In the genomic region with DNA sequence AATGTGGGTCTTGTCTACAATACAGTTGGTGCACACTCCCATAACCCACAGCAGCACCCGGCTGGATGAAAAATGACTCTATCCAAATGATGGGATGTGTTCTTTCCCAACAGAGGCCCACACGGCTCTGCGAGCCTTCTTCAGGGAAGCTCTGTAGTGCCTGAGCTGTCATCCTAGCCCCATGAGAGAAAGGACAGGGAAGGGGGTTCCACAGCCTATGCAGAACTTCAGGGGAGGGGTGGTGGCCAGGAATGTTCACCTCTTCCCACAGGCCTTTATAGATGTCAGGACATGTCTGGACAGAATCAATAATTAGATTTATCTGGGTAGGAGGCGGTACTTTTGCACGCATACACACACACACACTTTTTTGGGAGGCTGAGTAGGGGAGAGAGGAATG, we compare ENCODE assay signal across 23 cellular contexts.
A peak's percentile ranks its signal among the peaks of the same experiment; 100 is the strongest.
DNase-seq lines count a peak whose midpoint lies in the region; ATAC-seq and TF ChIP-seq lines count a peak whose summit lies in the region.
"Had no signal": no experiment of that assay in that cellular context is flagged by ENCODE, and none has a peak within 500 bp of the region (broad histone marks: within the 10 kb centered on the region; RNA-seq: fewer than 3 reads in every experiment).

No MANE protein-coding gene starts in this region.

- H3K27me3 ChIP-seq in RWPE2 (ENCODE audit: insufficient read depth, poor library complexity, severe bottlenecking) (no peaks in the 10 kb centered on the region), lower lobe of right lung (ENCODE audit: low read depth) (no peaks in the 10 kb centered on the region), tibial artery (no peaks in the 10 kb centered on the region)
- H3K27me3 ChIP-seq: BE2C, body of pancreas, left lung, neutrophil, right atrium auricular region, SJCRH30, tibial nerve had no signal

- intact Hi-C loops in lower lobe of right lung (cut with DNase I) (no loop called here), tibial artery (cut with DNase I; ENCODE audit: low total_unique reads) (no loop called here)

- no peak for DNase-seq in RWPE2 (ENCODE audit: low spot score)
- no peak for DNase-seq in chondrocyte (ENCODE audit: low spot score)
- no peak for DNase-seq in lower lobe of right lung
- no peak for DNase-seq in tibial artery
- no peak for DNase-seq in hippocampal formation (lab: John Stamatoyannopoulos, UW)
- no peak for DNase-seq in progenitor cell of endocrine pancreas (ENCODE audit: low spot score, unreplicated experiment)
- DNase-seq in GM10266 (ENCODE audit: extremely low spot score) = no peak
- DNase-seq: activated CD4-positive, CD25-positive, alpha-beta regulatory T cell; activated CD8-positive, alpha-beta T cell treated with anti-CD3 and anti-CD28 coated beads, Interleukin-2, amount 10 ng/mL, durations not matched to agents 7 days and 5 days; activated T-cell treated with anti-CD3 and anti-CD28 coated beads, Interleukin-2, amount 50 U/mL, for 48 hours; BE2C; body of pancreas; Caco-2; H7; left lung; NCI-H1417; NCI-H526 treated with DMSO at 0.1 percent for 48 hours had no signal

- ATAC-seq in RWPE2 (ENCODE audit: low read depth) = no peak
- no peak for ATAC-seq in lower lobe of right lung
- ATAC-seq: activated CD8-positive, alpha-beta T cell treated with anti-CD3 and anti-CD28 coated beads, Interleukin-2, amount 10 ng/mL, durations not matched to agents 7 days and 5 days; body of pancreas; stimulated activated memory B cell treated with anti-CD40 and anti-IgM and Interleukin-4, amounts not matched to agents 10 μg/mL and 1 μg/mL and 100 μg/mL, for 72 hours had no signal

- H3K36me3 Mint-ChIP-seq in chondrocyte (ENCODE audit: low read depth) = no peaks in the 10 kb centered on the region
- H3K36me3 Mint-ChIP-seq in progenitor cell of endocrine pancreas (ENCODE audit: insufficient read depth) = no peaks in the 10 kb centered on the region
- H3K36me3 Mint-ChIP-seq: activated naive CD4-positive, alpha-beta T cell treated with anti-CD3 and anti-CD28 coated beads, Interleukin-2, amount 50 U/mL, for 24 hours; stimulated activated memory B cell treated with anti-CD40 and anti-IgM and Interleukin-4, amounts not matched to agents 10 μg/mL and 1 μg/mL and 100 μg/mL, for 72 hours had no signal

- peak overlapping the region; percentile 92 for H3K27ac Mint-ChIP-seq in chondrocyte (ENCODE audit: unreplicated experiment)
- no peak overlapping the region for H3K27ac Mint-ChIP-seq in progenitor cell of endocrine pancreas
- H3K27ac Mint-ChIP-seq: activated CD8-positive, alpha-beta T cell treated with anti-CD3 and anti-CD28 coated beads, Interleukin-2, amount 10 ng/mL, durations not matched to agents 7 days and 5 days; activated naive CD4-positive, alpha-beta T cell treated with anti-CD3 and anti-CD28 coated beads, Interleukin-2, amount 50 U/mL, for 24 hours; stimulated activated memory B cell treated with anti-CD40 and anti-IgM and Interleukin-4, amounts not matched to agents 10 μg/mL and 1 μg/mL and 100 μg/mL, for 72 hours had no signal

- peak overlapping the region; percentile 100 for H3K27ac ChIP-seq in RWPE2 (ENCODE audit: poor library complexity, severe bottlenecking)
- peak overlapping the region; percentile 20 for H3K27ac ChIP-seq in lower lobe of right lung
- peak overlapping the region; percentile 82 to 87 for H3K27ac ChIP-seq in tibial artery
- H3K27ac ChIP-seq: left lung, neutrophil, tibial nerve had no signal

- no peaks in the 10 kb centered on the region for H3K27me3 Mint-ChIP-seq in chondrocyte (ENCODE audit: low read depth)
- H3K27me3 Mint-ChIP-seq in progenitor cell of endocrine pancreas = peaks cover 5% of the 10 kb centered on the region
- H3K27me3 Mint-ChIP-seq: activated naive CD4-positive, alpha-beta T cell treated with anti-CD3 and anti-CD28 coated beads, Interleukin-2, amount 50 U/mL, for 24 hours; stimulated activated memory B cell treated with anti-CD40 and anti-IgM and Interleukin-4, amounts not matched to agents 10 μg/mL and 1 μg/mL and 100 μg/mL, for 72 hours had no signal

- TF ChIP-seq CTCF in RWPE2 (IDR thresholded peaks at IDR 0.05; ENCODE audit: poor library complexity, severe bottlenecking) (no peak), chondrocyte (IDR thresholded peaks at IDR 0.05) (no peak), lower lobe of right lung (IDR thresholded peaks at IDR 0.05) (no peak), tibial artery (IDR thresholded peaks at IDR 0.05) (no peak), progenitor cell of endocrine pancreas (IDR thresholded peaks at IDR 0.05; ENCODE audit: unreplicated experiment) (no peak), GM10266 (IDR thresholded peaks at IDR 0.05; ENCODE audit: control insufficient read depth, insufficient read depth, low read depth, missing control alignments) (no peak)

- peaks cover 1% of the 10 kb centered on the region for H3K9me3 Mint-ChIP-seq in chondrocyte (ENCODE audit: low read depth)
- peaks cover 3% of the 10 kb centered on the region for H3K9me3 Mint-ChIP-seq in progenitor cell of endocrine pancreas (ENCODE audit: low read depth)
- H3K9me3 Mint-ChIP-seq: activated naive CD4-positive, alpha-beta T cell treated with anti-CD3 and anti-CD28 coated beads, Interleukin-2, amount 50 U/mL, for 24 hours; stimulated activated memory B cell treated with anti-CD40 and anti-IgM and Interleukin-4, amounts not matched to agents 10 μg/mL and 1 μg/mL and 100 μg/mL, for 72 hours had no signal

- H3K4me1 Mint-ChIP-seq in chondrocyte (ENCODE audit: low read depth) = peaks cover 78% of the 10 kb centered on the region
- H3K4me1 Mint-ChIP-seq in progenitor cell of endocrine pancreas (ENCODE audit: low read depth) = peaks cover 15% of the 10 kb centered on the region
- H3K4me1 Mint-ChIP-seq: activated naive CD4-positive, alpha-beta T cell treated with anti-CD3 and anti-CD28 coated beads, Interleukin-2, amount 50 U/mL, for 24 hours; stimulated activated memory B cell treated with anti-CD40 and anti-IgM and Interleukin-4, amounts not matched to agents 10 μg/mL and 1 μg/mL and 100 μg/mL, for 72 hours had no signal

- H3K4me3 Mint-ChIP-seq in chondrocyte (ENCODE audit: unreplicated experiment) (no peak overlapping the region), progenitor cell of endocrine pancreas (ENCODE audit: low read depth) (no peak overlapping the region)
- H3K4me3 Mint-ChIP-seq: activated CD8-positive, alpha-beta T cell treated with anti-CD3 and anti-CD28 coated beads, Interleukin-2, amount 10 ng/mL, durations not matched to agents 7 days and 5 days; activated naive CD4-positive, alpha-beta T cell treated with anti-CD3 and anti-CD28 coated beads, Interleukin-2, amount 50 U/mL, for 24 hours; stimulated activated memory B cell treated with anti-CD40 and anti-IgM and Interleukin-4, amounts not matched to agents 10 μg/mL and 1 μg/mL and 100 μg/mL, for 72 hours had no signal

- H3K4me1 ChIP-seq in RWPE2 (ENCODE audit: insufficient read depth, poor library complexity, severe bottlenecking) (peaks cover 62% of the 10 kb centered on the region), lower lobe of right lung (peaks cover 16% of the 10 kb centered on the region), tibial artery (peaks cover 0 to 60% (median 49%) of the 10 kb centered on the region in 4 donors)
- H3K4me1 ChIP-seq: BE2C had no signal

- H3K9me3 ChIP-seq in RWPE2 (ENCODE audit: severe bottlenecking) = no peaks in the 10 kb centered on the region
- H3K9me3 ChIP-seq in lower lobe of right lung = no peaks in the 10 kb centered on the region
- no peaks in the 10 kb centered on the region for H3K9me3 ChIP-seq in tibial artery
- H3K9me3 ChIP-seq: BE2C, body of pancreas, Caco-2, left lung, neutrophil, right atrium auricular region, SJCRH30, tibial nerve had no signal

- H3K36me3 ChIP-seq in RWPE2 (ENCODE audit: low read depth) = no peaks in the 10 kb centered on the region
- no peaks in the 10 kb centered on the region for H3K36me3 ChIP-seq in lower lobe of right lung
- H3K36me3 ChIP-seq in tibial artery = no peaks in the 10 kb centered on the region
- H3K36me3 ChIP-seq: BE2C, left lung, neutrophil, right atrium auricular region, SJCRH30, tibial nerve had no signal

- H3K4me3 ChIP-seq in RWPE2 (ENCODE audit: severe bottlenecking) = no peak overlapping the region
- H3K4me3 ChIP-seq in lower lobe of right lung = no peak overlapping the region
- H3K4me3 ChIP-seq in tibial artery = no peak overlapping the region
- H3K4me3 ChIP-seq: body of pancreas, left lung, right atrium auricular region, SJCRH30, tibial nerve had no signal

Comparison
In these comparisons a context has a peak if more than half of its experiments do, and no peak if none do; other contexts are left out.
1. H3K27ac ChIP-seq: peak in every context shown above with its lines; median percentile 100 in RWPE2; 84 in tibial artery; 20 in lower lobe of right lung.